In the genomic region with DNA sequence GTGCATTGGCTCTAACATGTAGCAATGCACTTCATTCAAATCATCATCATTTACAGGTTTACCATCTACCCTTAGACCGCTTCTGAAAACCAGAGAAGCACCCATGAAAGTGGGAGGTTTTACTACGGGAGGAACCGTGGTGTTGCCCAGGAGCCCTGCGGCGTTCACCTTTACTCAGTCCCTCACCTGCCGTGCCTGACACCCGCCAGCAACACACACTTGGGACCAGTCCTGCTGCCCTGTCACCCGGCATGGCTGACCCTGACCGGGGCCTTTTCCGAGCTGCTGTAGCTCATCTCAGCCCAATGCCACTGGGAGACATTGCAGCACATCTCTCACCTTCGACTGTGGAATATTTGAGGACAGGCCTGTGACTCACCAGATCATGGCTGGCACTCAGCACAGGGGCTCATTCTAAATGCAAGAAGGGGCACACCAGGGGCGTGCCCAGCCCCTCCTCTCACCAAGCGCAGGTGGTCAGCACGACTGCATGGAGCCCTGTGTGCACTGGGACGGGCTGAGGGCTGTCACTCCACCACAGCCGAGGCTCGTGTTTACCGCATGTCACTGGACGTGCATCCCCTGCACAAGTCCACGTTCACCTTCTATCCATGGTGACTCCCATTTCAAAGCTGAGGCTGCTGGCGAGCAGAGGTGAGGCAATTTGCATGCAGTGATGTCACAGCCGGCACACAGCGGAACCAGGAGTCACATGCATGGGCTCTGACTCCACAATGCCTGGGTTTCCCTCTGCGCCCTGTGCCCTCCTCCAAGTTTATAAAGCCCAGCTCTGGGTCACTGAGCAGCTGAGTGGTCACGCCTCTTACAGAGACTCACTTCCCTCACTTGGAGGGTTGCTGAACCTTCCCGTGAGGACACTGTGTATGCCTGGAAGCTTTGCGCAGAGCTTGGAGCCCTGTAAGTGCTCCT, we compare ENCODE assay signal across 31 cellular contexts.
DNase-seq lines count a peak whose midpoint lies in the region; ATAC-seq and TF ChIP-seq lines count a peak whose summit lies in the region.
"Had no signal": no experiment of that assay in that cellular context is flagged by ENCODE, and none has a peak within 500 bp of the region (broad histone marks: within the 10 kb centered on the region; RNA-seq: fewer than 3 reads in every experiment).

No MANE protein-coding gene starts in this region.

- TF ChIP-seq CTCF in epithelial cell of proximal tubule (conservative IDR thresholded peaks at IDR 0.05; ENCODE audit: low read depth, low read length) = no peak
- no peak for TF ChIP-seq CTCF in chondrocyte (IDR thresholded peaks at IDR 0.05)

- DNase-seq in DMS79 (lab: John Stamatoyannopoulos, UW) (peak; percentile 91), NCI-H187 (lab: John Stamatoyannopoulos, UW) (peak; percentile 94 to 97), epithelial cell of proximal tubule (ENCODE audit: low read depth) (peak; percentile 23), posterior vena cava (ENCODE audit: low spot score) (peak; percentile 76), NCI-H748 treated with DMSO at 0.1 percent for 48 hours (lab: John Stamatoyannopoulos, UW) (no peak), chondrocyte (ENCODE audit: low spot score) (no peak)
- DNase-seq: activated CD4-positive, alpha-beta T cell treated with anti-CD3 and anti-CD28 coated beads, Interleukin-2, amount 50 U/mL, for 4 hours; activated CD4-positive, CD25-positive, alpha-beta regulatory T cell; activated CD8-positive, alpha-beta memory T cell treated with anti-CD3 and anti-CD28 coated beads, Interleukin-2, amount 10 ng/mL, durations not matched to agents 7 days and 5 days; activated naive CD4-positive, alpha-beta T cell treated with anti-CD3 and anti-CD28 coated beads for 36 hours; activated T-cell treated with anti-CD3 and anti-CD28 coated beads, Interleukin-2, amount 50 U/mL, for 72 hours; body of pancreas; EL; foreskin melanocyte; GOT3; heart right ventricle; MG63; NCI-H1105; NCI-H2029 treated with DMSO at 0.1 percent for 48 hours; NCI-H446; pancreas; right cardiac atrium; RPMI8226; stimulated activated CD4-positive, alpha-beta T cell treated with anti-CD3 and anti-CD28 coated beads, Interleukin-1b, Interleukin-23, amount 100 ng/mL, for 48 hours had no signal

- H3K4me3 Mint-ChIP-seq in chondrocyte (ENCODE audit: unreplicated experiment) = no peak overlapping the region
- H3K4me3 Mint-ChIP-seq: activated CD8-positive, alpha-beta memory T cell treated with anti-CD3 and anti-CD28 coated beads, Interleukin-2, amount 10 ng/mL, durations not matched to agents 7 days and 5 days; activated naive CD4-positive, alpha-beta T cell treated with anti-CD3 and anti-CD28 coated beads for 36 hours; activated T-cell treated with anti-CD3 and anti-CD28 coated beads, Interleukin-2, amount 50 U/mL, for 72 hours; CD4-positive, alpha-beta T cell; stimulated activated naive CD8-positive, alpha-beta T cell treated with anti-CD3 and anti-CD28 coated beads, Interleukin-15, Interleukin-2, amounts not matched to agents 100 ng/mL and 50 ng/mL, for 24 hours had no signal

- ATAC-seq in HG02938 (IDR thresholded peaks at IDR 0.05; ENCODE audit: unreplicated experiment) (no peak), GM21367 (IDR thresholded peaks at IDR 0.05; ENCODE audit: unreplicated experiment) (no peak)
- ATAC-seq: activated CD8-positive, alpha-beta memory T cell treated with anti-CD3 and anti-CD28 coated beads, Interleukin-2, amount 10 ng/mL, durations not matched to agents 7 days and 5 days; activated T-cell treated with anti-CD3 and anti-CD28 coated beads, Interleukin-2, amount 50 U/mL, for 72 hours; body of pancreas; heart right ventricle; pancreas; right cardiac atrium had no signal

- H3K27ac Mint-ChIP-seq in chondrocyte (ENCODE audit: unreplicated experiment) = no peak overlapping the region
- H3K27ac Mint-ChIP-seq: activated CD8-positive, alpha-beta memory T cell treated with anti-CD3 and anti-CD28 coated beads, Interleukin-2, amount 10 ng/mL, durations not matched to agents 7 days and 5 days; activated naive CD4-positive, alpha-beta T cell treated with anti-CD3 and anti-CD28 coated beads for 36 hours; activated T-cell treated with anti-CD3 and anti-CD28 coated beads, Interleukin-2, amount 50 U/mL, for 72 hours; CD4-positive, alpha-beta T cell; stimulated activated naive CD8-positive, alpha-beta T cell treated with anti-CD3 and anti-CD28 coated beads, Interleukin-15, Interleukin-2, amounts not matched to agents 100 ng/mL and 50 ng/mL, for 24 hours had no signal

- no peaks in the 10 kb centered on the region for H3K9me3 Mint-ChIP-seq in chondrocyte (ENCODE audit: low read depth)
- H3K9me3 Mint-ChIP-seq: activated naive CD4-positive, alpha-beta T cell treated with anti-CD3 and anti-CD28 coated beads for 36 hours; activated T-cell treated with anti-CD3 and anti-CD28 coated beads, Interleukin-2, amount 50 U/mL, for 72 hours; CD4-positive, alpha-beta T cell; stimulated activated naive CD8-positive, alpha-beta T cell treated with anti-CD3 and anti-CD28 coated beads, Interleukin-15, Interleukin-2, amounts not matched to agents 100 ng/mL and 50 ng/mL, for 24 hours had no signal

- intact Hi-C loops in posterior vena cava (cut with DNase I) = no loop called here

- peaks cover 25% of the 10 kb centered on the region for H3K27me3 Mint-ChIP-seq in chondrocyte (ENCODE audit: low read depth)
- H3K27me3 Mint-ChIP-seq: activated CD8-positive, alpha-beta memory T cell treated with anti-CD3 and anti-CD28 coated beads, Interleukin-2, amount 10 ng/mL, durations not matched to agents 7 days and 5 days had no signal

- H3K4me1 Mint-ChIP-seq in chondrocyte (ENCODE audit: low read depth) = no peaks in the 10 kb centered on the region
- H3K4me1 Mint-ChIP-seq: activated CD8-positive, alpha-beta memory T cell treated with anti-CD3 and anti-CD28 coated beads, Interleukin-2, amount 10 ng/mL, durations not matched to agents 7 days and 5 days had no signal

- no peak overlapping the region for H3K4me3 ChIP-seq in epithelial cell of proximal tubule (ENCODE audit: low read depth, low read length)
- H3K4me3 ChIP-seq: body of pancreas, heart right ventricle, MG63, pancreas, SK-N-MC, thoracic aorta, vagina had no signal

- no peaks in the 10 kb centered on the region for H3K36me3 Mint-ChIP-seq in chondrocyte (ENCODE audit: low read depth)
- H3K36me3 Mint-ChIP-seq: activated CD8-positive, alpha-beta memory T cell treated with anti-CD3 and anti-CD28 coated beads, Interleukin-2, amount 10 ng/mL, durations not matched to agents 7 days and 5 days had no signal

Comparison
In these comparisons a context has a peak if more than half of its experiments do, and no peak if none do; other contexts are left out.
1. DNase-seq: peak in DMS79 (single experiment), NCI-H187 (2 of 2), epithelial cell of proximal tubule (single experiment) and posterior vena cava (single experiment); none in NCI-H748 treated with DMSO at 0.1 percent for 48 hours (single experiment) and chondrocyte (single experiment).